Comparison of ENCODE assay signal across 1 cellular context in the genomic region with DNA sequence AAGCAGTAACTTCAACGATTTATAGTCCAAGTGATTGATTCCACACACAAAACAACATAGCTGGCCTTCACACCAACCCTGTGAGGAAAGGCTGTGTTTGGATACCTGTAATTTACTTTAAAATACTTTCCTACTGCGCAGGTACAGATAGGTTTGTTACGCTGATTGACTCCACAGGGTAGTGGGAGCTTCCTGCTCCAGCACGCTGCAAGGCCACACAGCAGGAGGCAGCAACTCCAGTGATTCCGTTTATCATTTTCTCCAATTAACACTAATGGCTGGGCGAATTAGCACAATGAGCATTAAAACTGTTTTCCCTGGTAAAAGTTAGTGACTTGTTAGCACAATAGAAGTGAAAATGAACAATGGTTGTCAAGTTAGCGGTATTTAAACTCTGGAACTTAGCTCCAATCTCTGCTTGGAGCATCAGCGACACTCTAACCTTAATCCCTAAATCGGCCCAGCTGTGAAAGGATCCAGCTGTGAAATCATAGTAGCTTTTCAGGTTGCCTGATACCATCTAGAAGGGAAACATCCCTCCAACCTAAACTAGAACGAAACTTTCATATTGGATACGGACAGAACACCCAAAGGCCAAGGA.
A peak's percentile ranks its signal among the peaks of the same experiment; 100 is the strongest.
TF ChIP-seq lines count a peak whose summit lies in the region.

No MANE protein-coding gene starts in this region.

TF ChIP-seq in GM12878, 131 proteins besides CTCF, POLR2A, EP300 and RAD21 (continued from another document):
- TF ChIP-seq, protein P1, sequence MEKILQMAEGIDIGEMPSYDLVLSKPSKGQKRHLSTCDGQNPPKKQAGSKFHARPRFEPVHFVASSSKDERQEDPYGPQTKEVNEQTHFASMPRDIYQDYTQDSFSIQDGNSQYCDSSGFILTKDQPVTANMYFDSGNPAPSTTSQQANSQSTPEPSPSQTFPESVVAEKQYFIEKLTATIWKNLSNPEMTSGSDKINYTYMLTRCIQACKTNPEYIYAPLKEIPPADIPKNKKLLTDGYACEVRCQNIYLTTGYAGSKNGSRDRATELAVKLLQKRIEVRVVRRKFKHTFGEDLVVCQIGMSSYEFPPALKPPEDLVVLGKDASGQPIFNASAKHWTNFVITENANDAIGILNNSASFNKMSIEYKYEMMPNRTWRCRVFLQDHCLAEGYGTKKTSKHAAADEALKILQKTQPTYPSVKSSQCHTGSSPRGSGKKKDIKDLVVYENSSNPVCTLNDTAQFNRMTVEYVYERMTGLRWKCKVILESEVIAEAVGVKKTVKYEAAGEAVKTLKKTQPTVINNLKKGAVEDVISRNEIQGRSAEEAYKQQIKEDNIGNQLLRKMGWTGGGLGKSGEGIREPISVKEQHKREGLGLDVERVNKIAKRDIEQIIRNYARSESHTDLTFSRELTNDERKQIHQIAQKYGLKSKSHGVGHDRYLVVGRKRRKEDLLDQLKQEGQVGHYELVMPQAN (conservative IDR thresholded peaks at IDR 0.05), result no peak
- TF ChIP-seq, protein P2, sequence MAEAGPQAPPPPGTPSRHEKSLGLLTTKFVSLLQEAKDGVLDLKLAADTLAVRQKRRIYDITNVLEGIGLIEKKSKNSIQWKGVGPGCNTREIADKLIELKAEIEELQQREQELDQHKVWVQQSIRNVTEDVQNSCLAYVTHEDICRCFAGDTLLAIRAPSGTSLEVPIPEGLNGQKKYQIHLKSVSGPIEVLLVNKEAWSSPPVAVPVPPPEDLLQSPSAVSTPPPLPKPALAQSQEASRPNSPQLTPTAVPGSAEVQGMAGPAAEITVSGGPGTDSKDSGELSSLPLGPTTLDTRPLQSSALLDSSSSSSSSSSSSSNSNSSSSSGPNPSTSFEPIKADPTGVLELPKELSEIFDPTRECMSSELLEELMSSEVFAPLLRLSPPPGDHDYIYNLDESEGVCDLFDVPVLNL (IDR thresholded peaks at IDR 0.05; ENCODE audit: low read depth, low read length), result no peak
- no peak for TF ChIP-seq POLR2AphosphoS2 (IDR thresholded peaks at IDR 0.05; ENCODE audit: low read depth, low read length)
- 0 out of 2 replicates have a peak, but pooled peaks have one; percentile 36 for TF ChIP-seq ZBED1 (IDR thresholded peaks at IDR 0.05; ENCODE audit: borderline replicate concordance)
- TF ChIP-seq E2F8 (IDR thresholded peaks at IDR 0.05; ENCODE audit: low read depth, partially characterized antibody), result no peak
